ENCODE assay signal across 22 cellular contexts in genomic region chr3:24360946-24361345, GRCh38.
"Had no signal": no experiment of that assay in that cellular context is flagged by ENCODE, and none has a peak within 500 bp of the region (broad histone marks: within the 10 kb centered on the region; RNA-seq: fewer than 3 reads in every experiment).

No MANE protein-coding gene starts in this region.

- DNase-seq: dermis blood vessel endothelial cell; effector CD8-positive, alpha-beta T cell; effector memory CD8-positive, alpha-beta T cell; endodermal cell; erythroblast; esophagus squamous epithelium; foreskin keratinocyte; heart left ventricle; hypothalamus; immature natural killer cell; left cardiac atrium; left lung; left ventricle myocardium superior; mammary epithelial cell; mesendoderm; midbrain; naive thymus-derived CD4-positive, alpha-beta T cell had no signal

- H3K36me3 ChIP-seq: esophagus squamous epithelium, gastroesophageal sphincter, heart left ventricle, left lung had no signal

- H3K27ac ChIP-seq: coronary artery, epithelial cell of prostate, esophagus squamous epithelium, foreskin keratinocyte, heart left ventricle, hepatocyte, left lung had no signal

- H3K27me3 ChIP-seq: esophagus squamous epithelium, foreskin keratinocyte, gastroesophageal sphincter, heart left ventricle, hepatocyte, left lung had no signal

- H3K4me3 ChIP-seq: coronary artery, esophagus squamous epithelium, gastroesophageal sphincter, heart left ventricle, hepatocyte, left lung, lung had no signal

- H3K9me3 ChIP-seq: esophagus squamous epithelium, gastroesophageal sphincter, heart left ventricle, left lung had no signal
